Comparison of ENCODE assay signal across 20 cellular contexts in genomic region chr14:99542566-99542965, GRCh38.
DNase-seq lines count a peak whose midpoint lies in the region; ATAC-seq and TF ChIP-seq lines count a peak whose summit lies in the region.
"Had no signal": no experiment of that assay in that cellular context is flagged by ENCODE, and none has a peak within 500 bp of the region (broad histone marks: within the 10 kb centered on the region; RNA-seq: fewer than 3 reads in every experiment).

No MANE protein-coding gene starts in this region.

- POLR2A ChIA-PET in Caco-2 (lab: Charles Lee): no interaction called here

- intact Hi-C loops in Caco-2 (cut with micrococcal nuclease; ENCODE audit: unreplicated experiment): no loop called here
- intact Hi-C loops in sigmoid colon (cut with DNase I): no loop called here
- intact Hi-C loops in head of caudate nucleus (cut with DNase I): no loop called here

- H3K4me1 ChIP-seq in Caco-2 (peaks cover 13% of the 10 kb centered on the region), muscle layer of colon (ENCODE audit: insufficient read depth, low read length) (peaks cover 78% of the 10 kb centered on the region), sigmoid colon (peaks cover 0 to 96% (median 87%) of the 10 kb centered on the region in 4 donors)

- no peak for TF ChIP-seq POLR2A in sigmoid colon (IDR thresholded peaks at IDR 0.05)

- H3K9me3 ChIP-seq in Caco-2 (no peaks in the 10 kb centered on the region), T-helper 17 cell (ENCODE audit: control insufficient read depth, low read length, poor library complexity, severe bottlenecking) (no peaks in the 10 kb centered on the region), muscle layer of colon (ENCODE audit: low read length) (no peaks in the 10 kb centered on the region), sigmoid colon (no peaks in the 10 kb centered on the region)
- H3K9me3 ChIP-seq: BLaER1 treated with 17β-estradiol and CSF1 and Interleukin-3, amounts not matched to agents 10 nM and 100 nM had no signal

- H3K4me3 ChIP-seq in Caco-2 (ENCODE audit: low read depth, low read length) (no peak overlapping the region), muscle layer of colon (ENCODE audit: low read depth in 1 of 2, low read length in 2 of 2) (no peak overlapping the region), sigmoid colon (no peak overlapping the region), coronary artery (no peak overlapping the region)
- H3K4me3 ChIP-seq: BLaER1 treated with 17β-estradiol and CSF1 and Interleukin-3, amounts not matched to agents 10 nM and 100 nM; GM23338; K562 had no signal

- H3K9me3 Mint-ChIP-seq in Caco-2 (ENCODE audit: unreplicated experiment): no peaks in the 10 kb centered on the region
- H3K9me3 Mint-ChIP-seq: CD8-positive, alpha-beta T cell; GM23338; HFFc6 had no signal

- peaks cover 5% of the 10 kb centered on the region for H3K36me3 Mint-ChIP-seq in Caco-2 (ENCODE audit: insufficient read depth, unreplicated experiment)
- no peaks in the 10 kb centered on the region for H3K36me3 Mint-ChIP-seq in T-helper 17 cell (ENCODE audit: low read depth)
- H3K36me3 Mint-ChIP-seq: CD8-positive, alpha-beta T cell had no signal

- ATAC-seq in T-helper 17 cell: no peak
- ATAC-seq: CD8-positive, alpha-beta T cell; GM23338; HCT116 had no signal

- CTCF ChIA-PET in Caco-2 (lab: Charles Lee): interaction anchor here (1.0 kb wide), 1 partner anchor 30 kb away, joined by 4 read pairs; no protein-coding TSS in a partner anchor

- no peaks in the 10 kb centered on the region for H3K27me3 Mint-ChIP-seq in Caco-2 (ENCODE audit: insufficient read depth, unreplicated experiment)
- no peaks in the 10 kb centered on the region for H3K27me3 Mint-ChIP-seq in T-helper 17 cell

- H3K27ac ChIP-seq in muscle layer of colon (ENCODE audit: low read depth, low read length) (peak overlapping the region; percentile 46), sigmoid colon (peak overlapping the region in 3 of 4 donors; percentile 83 to 94 (median 91)), coronary artery (no peak overlapping the region)
- H3K27ac ChIP-seq: BLaER1 treated with 17β-estradiol and CSF1 and Interleukin-3, amounts not matched to agents 10 nM and 100 nM had no signal

- TF ChIP-seq EP300 in sigmoid colon (IDR thresholded peaks at IDR 0.05): no peak

- H3K36me3 ChIP-seq in Caco-2 (ENCODE audit: control insufficient read depth, insufficient read depth, low read length): no peaks in the 10 kb centered on the region
- H3K36me3 ChIP-seq in muscle layer of colon (ENCODE audit: insufficient read depth, low read length): no peaks in the 10 kb centered on the region
- H3K36me3 ChIP-seq in sigmoid colon: no peaks in the 10 kb centered on the region
- H3K36me3 ChIP-seq: BLaER1 treated with 17β-estradiol and CSF1 and Interleukin-3, amounts not matched to agents 10 nM and 100 nM had no signal

- H3K9ac ChIP-seq in muscle layer of colon (ENCODE audit: low read length): no peak overlapping the region
- H3K9ac ChIP-seq: BLaER1 treated with 17β-estradiol and CSF1 and Interleukin-3, amounts not matched to agents 10 nM and 100 nM had no signal

- no peaks in the 10 kb centered on the region for H3K27me3 ChIP-seq in Caco-2 (replicated peaks; ENCODE audit: control insufficient read depth, insufficient read depth, low read length)
- no peaks in the 10 kb centered on the region for H3K27me3 ChIP-seq in muscle layer of colon (ENCODE audit: control insufficient read depth in 1 of 2, insufficient read depth in 2 of 2, low read length in 2 of 2)
- no peaks in the 10 kb centered on the region for H3K27me3 ChIP-seq in sigmoid colon

- no peak for TF ChIP-seq CTCF in Caco-2 (IDR thresholded peaks at IDR 0.05; ENCODE audit: insufficient read depth in 1 of 2, low read depth in 1 of 2, low read length in 1 of 2, severe bottlenecking in 1 of 2, unreplicated experiment in 1 of 2)
- TF ChIP-seq CTCF in sigmoid colon (IDR thresholded peaks at IDR 0.05): no peak
- TF ChIP-seq CTCF in coronary artery (IDR thresholded peaks at IDR 0.05): no peak

- 91 to 92% methylated on average over 13 of the region's 13 CpGs for WGBS in sigmoid colon, 2 donors

- H3K4me3 Mint-ChIP-seq in Caco-2 (ENCODE audit: unreplicated experiment) (no peak overlapping the region), T-helper 17 cell (no peak overlapping the region)
- H3K4me3 Mint-ChIP-seq: CD8-positive, alpha-beta T cell; GM23338; HFFc6 had no signal

- no TSS peak for BruUV-seq in Caco-2 (replicated peaks; lab: Mats Ljungman, UMichigan)

- no peak for DNase-seq in Caco-2
- DNase-seq in T-helper 17 cell: no peak
- no peak for DNase-seq in sigmoid colon
- no peak for DNase-seq in head of caudate nucleus
- no peak for DNase-seq in NCI-H1436 (lab: John Stamatoyannopoulos, UW)
- no peak for DNase-seq in DMS153 (lab: John Stamatoyannopoulos, UW)
- no peak for DNase-seq in coronary artery (ENCODE audit: low spot score)
- DNase-seq: 8988T; CD8-positive, alpha-beta T cell; DMS 273 treated with DMSO at 0.1 percent for 48 hours; DMS79 treated with DMSO at 0.1 percent for 48 hours; GF-D8; H7; HFFc6; IMR-90 had no signal

- peaks cover 6% of the 10 kb centered on the region for H3K4me1 Mint-ChIP-seq in Caco-2 (ENCODE audit: low read depth, unreplicated experiment)
- peaks cover 22% of the 10 kb centered on the region for H3K4me1 Mint-ChIP-seq in T-helper 17 cell

- H3K27ac Mint-ChIP-seq in Caco-2 (ENCODE audit: unreplicated experiment) (peak overlapping the region; percentile 55), T-helper 17 cell (peak overlapping the region; percentile 16)
- H3K27ac Mint-ChIP-seq: CD8-positive, alpha-beta T cell; GM23338 had no signal

Comparison
In these comparisons a context has a peak if more than half of its experiments do, and no peak if none do; other contexts are left out.
1. H3K27ac ChIP-seq: peak in muscle layer of colon (single experiment) and sigmoid colon (3 of 4); none in coronary artery (0 of 2).